8 cellular contexts compared by ENCODE assay signal in genomic region chr1:36464605-36465393, GRCh38. TPM values are rescaled to one million over a fixed set of nuclear protein-coding genes. Genes with fewer than 3 reads are reported as not detected.
DNase-seq lines count a peak whose midpoint lies in the region; ATAC-seq and TF ChIP-seq lines count a peak whose summit lies in the region.

No MANE protein-coding gene starts in this region.

- H3K4me1 ChIP-seq in osteoblast (ENCODE audit: insufficient read depth, low read length) = peaks cover 13% of the 10 kb centered on the region

- ATAC-seq in GM19023 (IDR thresholded peaks at IDR 0.05; ENCODE audit: unreplicated experiment) (peak; percentile 43), HG03378 (IDR thresholded peaks at IDR 0.05; ENCODE audit: unreplicated experiment) (peak; percentile 23)

- H3K79me2 ChIP-seq in osteoblast (ENCODE audit: insufficient read depth, low read length) = peaks cover 14% of the 10 kb centered on the region

- H3K36me3 ChIP-seq in SK-N-MC (ENCODE audit: insufficient read depth, low read length) (peaks cover 24% of the 10 kb centered on the region), osteoblast (ENCODE audit: insufficient read depth, low read length) (peaks cover 24% of the 10 kb centered on the region)

- peak overlapping the region; percentile 97 for H3K4me3 ChIP-seq in SK-N-MC
- peak overlapping the region; percentile 96 for H3K4me3 ChIP-seq in fibroblast of mammary gland (ENCODE audit: control insufficient read depth, low read depth, low read length)
- peak overlapping the region; percentile 99 for H3K4me3 ChIP-seq in osteoblast (ENCODE audit: insufficient read depth, low read length)

- TF ChIP-seq CTCF in fibroblast of mammary gland (conservative IDR thresholded peaks at IDR 0.05; ENCODE audit: control insufficient read depth, insufficient read depth, low read depth, low read length) = no peak
- no peak for TF ChIP-seq CTCF in osteoblast (IDR thresholded peaks at IDR 0.05; ENCODE audit: extremely low read depth, low read depth, low read length)

- H3K9me3 ChIP-seq in SK-N-MC (ENCODE audit: low read depth, low read length) = no peaks in the 10 kb centered on the region
- no peaks in the 10 kb centered on the region for H3K9me3 ChIP-seq in osteoblast (ENCODE audit: low read depth, low read length)

- H3K27ac ChIP-seq in SK-N-MC (peak overlapping the region; percentile 98), osteoblast (ENCODE audit: low read depth, low read length) (peak overlapping the region; percentile 95)

- no peaks in the 10 kb centered on the region for H4K20me1 ChIP-seq in osteoblast (ENCODE audit: insufficient read depth, low read length)

- no peaks in the 10 kb centered on the region for H3K27me3 ChIP-seq in osteoblast (ENCODE audit: insufficient read depth, low read length)

- H3K9ac ChIP-seq in SK-N-MC (ENCODE audit: insufficient read length) = peak overlapping the region; percentile 95

- peak; percentile 47 for DNase-seq in AG20443 (ENCODE audit: low spot score)
- DNase-seq in SK-N-MC (ENCODE audit: low read depth, low spot score) = no peak
- DNase-seq in fibroblast of mammary gland (ENCODE audit: low read depth) = peak; percentile 28
- peak; percentile 87 for DNase-seq in osteoblast (ENCODE audit: insufficient read length, low spot score, missing footprints)
- no peak for DNase-seq in stimulated activated CD4-positive, alpha-beta T cell treated with anti-CD3 and anti-CD28 coated beads, Interleukin-4, amount 100 ng/mL, for 1 hour
- DNase-seq in ureter (ENCODE audit: low spot score) = no peak

- H2AFZ ChIP-seq in osteoblast (ENCODE audit: low read length) = peak overlapping the region; percentile 98

- peak overlapping the region; percentile 98 for H3K4me2 ChIP-seq in osteoblast (ENCODE audit: insufficient read depth, low read length)

RNA-seq across cellular contexts. Expression of gene MRPS15, which starts 0.6 kb away (rescaled TPM):
- total RNA-seq in osteoblast = 77.1 and 77.2 TPM in 2 replicates
- total RNA-seq in ureter = 59.9 TPM

RNA-seq across cellular contexts. Expression of gene OSCP1, which starts 14.5 kb away (rescaled TPM):
- 14.5 and 15.6 TPM in 2 replicates for total RNA-seq in osteoblast
- 13.4 TPM for total RNA-seq in ureter

RNA-seq across cellular contexts. Expression of gene CSF3R, which starts 17.9 kb away (rescaled TPM):
- total RNA-seq in osteoblast (not detected in 2 replicates), ureter (13.7 TPM)

Comparison
In these comparisons a context has a peak if more than half of its experiments do, and no peak if none do; other contexts are left out.
1. DNase-seq: peak in AG20443 (single experiment), fibroblast of mammary gland (single experiment) and osteoblast (single experiment); none in SK-N-MC (single experiment), stimulated activated CD4-positive, alpha-beta T cell treated with anti-CD3 and anti-CD28 coated beads, Interleukin-4, amount 100 ng/mL, for 1 hour (single experiment) and ureter (single experiment).
2. RNA of gene CSF3R, which starts 17.9 kb away (total RNA-seq): 13.7 TPM in ureter (single experiment); not detected in osteoblast; every median in the first group is over 10 times any median in the second.
3. Peak in every context shown above with its lines, with median percentiles within 50 percentile points of each other: H3K4me3 ChIP-seq.